In the genomic region with DNA sequence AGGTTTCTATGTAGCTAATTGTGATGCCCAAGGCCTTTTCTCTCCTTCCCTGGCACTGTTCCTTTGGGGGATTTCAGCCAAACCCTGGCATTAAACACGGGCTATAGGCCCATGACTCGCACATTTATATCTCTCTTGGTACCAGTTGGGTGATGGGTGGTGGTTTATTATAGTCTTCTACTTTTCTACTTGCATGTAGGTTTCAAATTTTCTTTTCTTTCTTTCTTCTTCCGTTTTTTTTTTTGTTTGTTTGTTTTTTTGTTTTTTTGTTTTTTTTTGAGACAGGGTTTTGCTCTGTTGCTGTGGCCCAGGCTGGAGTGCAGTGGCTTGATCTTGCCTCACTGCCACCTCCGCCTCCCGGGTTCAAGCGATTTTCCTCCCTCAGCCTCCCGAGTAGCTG, we compare ENCODE assay signal across 8 cellular contexts. TPM values are rescaled to one million over a fixed set of nuclear protein-coding genes. Genes with fewer than 3 reads are reported as not detected.
DNase-seq lines count a peak whose midpoint lies in the region; ATAC-seq and TF ChIP-seq lines count a peak whose summit lies in the region.

No MANE protein-coding gene starts in this region.

- CTCF ChIA-PET in HCT116 (lab: Charles Lee): no interaction called here

- no peak for ATAC-seq in HCT116
- ATAC-seq in foreskin keratinocyte: no peak
- ATAC-seq in HG02938 (IDR thresholded peaks at IDR 0.05; ENCODE audit: unreplicated experiment): no peak

- no TSS peak for BruUV-seq in HCT116 (replicated peaks; lab: Mats Ljungman, UMichigan)

- no peak overlapping the region for H2AFZ ChIP-seq in HCT116 (ENCODE audit: low read depth, low read length, poor library complexity, severe bottlenecking)

- H3K27ac ChIP-seq in HCT116 (ENCODE audit: low read depth, low read length) (no peak overlapping the region), WERI-Rb-1 (no peak overlapping the region; the same call in 1 of the 2 replicates), foreskin keratinocyte (peak overlapping the region; percentile 84), spleen (peak overlapping the region; percentile 92 to 97 (median 95))

- RAD21 ChIA-PET in HCT116 (lab: Charles Lee; ENCODE audit: low non-redundant PET in 1 of 2, low total read pairs in 2 of 2, uncharacterized antibody in 2 of 2, unreplicated experiment in 2 of 2): no interaction called here

- no peak for TF ChIP-seq RAD21 in HCT116 (IDR thresholded peaks at IDR 0.05; ENCODE audit: low read depth)

- no peaks in the 10 kb centered on the region for H3K9me3 ChIP-seq in HCT116 (ENCODE audit: control insufficient read depth in 1 of 2, insufficient read depth in 1 of 2, low read depth in 1 of 2, low read length in 2 of 2)
- no peaks in the 10 kb centered on the region for H3K9me3 ChIP-seq in WERI-Rb-1 (ENCODE audit: severe bottlenecking)
- no peaks in the 10 kb centered on the region for H3K9me3 ChIP-seq in spleen

- TF ChIP-seq POLR2A in HCT116 (IDR thresholded peaks at IDR 0.05; ENCODE audit: borderline replicate concordance, extremely low read depth, insufficient read depth, insufficient read length): no peak
- no peak for TF ChIP-seq POLR2A in spleen (IDR thresholded peaks at IDR 0.05)

- H3K4me1 ChIP-seq in HCT116 (ENCODE audit: control insufficient read depth in 1 of 2, insufficient read depth in 2 of 2, low read length in 2 of 2) (peaks cover 15 to 34% of the 10 kb centered on the region in 2 experiments), foreskin keratinocyte (peaks cover 4% of the 10 kb centered on the region), spleen (peaks cover 24 to 96% (median 63%) of the 10 kb centered on the region in 6 donors)

- H3K27me3 ChIP-seq in HCT116 (ENCODE audit: insufficient read depth, low read length) (no peaks in the 10 kb centered on the region), WERI-Rb-1 (ENCODE audit: insufficient read depth, low read depth, severe bottlenecking) (no peaks in the 10 kb centered on the region), foreskin keratinocyte (no peaks in the 10 kb centered on the region), spleen (replicated peaks in 1 of 7) (no peaks in the 10 kb centered on the region)

- H3K4me3 ChIP-seq in HCT116 (replicated peaks in 1 of 2; ENCODE audit: low read depth in 1 of 2, low read length in 2 of 2) (peak overlapping the region; percentile 79 to 85), WERI-Rb-1 (ENCODE audit: low read depth, low read length) (peak overlapping the region; percentile 84), spleen (peak overlapping the region in 7 of 8 donors; percentile 63 to 95 (median 80))

- H3K79me2 ChIP-seq in HCT116 (ENCODE audit: insufficient read depth, low read length): no peaks in the 10 kb centered on the region

- POLR2A ChIA-PET in HCT116 (lab: Charles Lee): interaction anchor here (2.2 kb wide), 1 partner anchor 58 kb away, joined by 6 read pairs; a partner anchor contains a TSS

- 69 to 78% (median 73%) methylated on average over 7 of the region's 7 CpGs for WGBS in spleen, 5 donors

- H3K4me2 ChIP-seq in HCT116 (ENCODE audit: low read length): peak overlapping the region; percentile 76

- H4K20me1 ChIP-seq in HCT116 (ENCODE audit: insufficient read depth): 0 out of 2 replicates have a peak, but pooled peaks cover 4% of the 10 kb centered on the region

- H3K9me2 ChIP-seq in HCT116 (ENCODE audit: insufficient read depth): no peaks in the 10 kb centered on the region

- H3K36me3 ChIP-seq in HCT116 (ENCODE audit: control insufficient read depth in 1 of 2, insufficient read depth in 2 of 2, low read length in 2 of 2): no peaks in the 10 kb centered on the region; a peak in 1 of 4 replicates
- H3K36me3 ChIP-seq in WERI-Rb-1: peaks cover 15% of the 10 kb centered on the region
- peaks cover 0 to 73% (median 34%) of the 10 kb centered on the region in 6 donors for H3K36me3 ChIP-seq in spleen

- no peak for TF ChIP-seq CTCF in HCT116 (IDR thresholded peaks at IDR 0.05 in 2 of 3, conservative IDR thresholded peaks at IDR 0.05 in 1 of 3; ENCODE audit: borderline replicate concordance in 1 of 3, insufficient read depth in 1 of 3, low read depth in 2 of 3, low read length in 2 of 3)
- TF ChIP-seq CTCF in WERI-Rb-1 (IDR thresholded peaks at IDR 0.05; ENCODE audit: low read depth, low read length): no peak
- no peak for TF ChIP-seq CTCF in foreskin keratinocyte (conservative IDR thresholded peaks at IDR 0.05)
- no peak for TF ChIP-seq CTCF in spleen (IDR thresholded peaks at IDR 0.05 in 8 of 11, conservative IDR thresholded peaks at IDR 0.05 in 3 of 11)

- peak overlapping the region; percentile 67; the same call in 1 of the 2 replicates for H3K9ac ChIP-seq in HCT116 (ENCODE audit: low read length)

- DNase-seq in HCT116 (ENCODE audit: low read depth, low spot score): no peak
- DNase-seq in WERI-Rb-1: no peak
- DNase-seq in foreskin keratinocyte: no peak
- no peak for DNase-seq in spleen
- DNase-seq in CD1c-positive myeloid dendritic cell (ENCODE audit: extremely low spot score): no peak
- no peak for DNase-seq in stimulated activated naive CD4-positive, alpha-beta T cell treated with Interleukin-2 at 50 U/mL for 16 hours (lab: John Stamatoyannopoulos, UW)
- DNase-seq in posterior vena cava (ENCODE audit: low spot score): no peak

- intact Hi-C loops in HCT116 (cut with micrococcal nuclease): no loop called here
- intact Hi-C loops in spleen (cut with DNase I; ENCODE audit: low total_unique reads): no loop called here
- intact Hi-C loops in posterior vena cava (cut with DNase I): no loop called here

TF ChIP-seq in HCT116, 20 proteins besides CTCF, POLR2A, EP300 and RAD21:
- TF ChIP-seq JUND (IDR thresholded peaks at IDR 0.05) (no peak), POLR2AphosphoS5 (IDR thresholded peaks at IDR 0.05; ENCODE audit: low read depth, low read length) (no peak), CBX3 (IDR thresholded peaks at IDR 0.05; ENCODE audit: low read depth) (no peak)

RNA-seq across cellular contexts. Expression of a gene that starts 1.1 kb away (rescaled TPM):
- 13.7 TPM for total RNA-seq in HCT116 (2021; ENCODE audit: unreplicated experiment)
- 18.5 and 24.2 TPM in 2 replicates for polyA plus RNA-seq in HCT116 (2012)
- 26.0 and 26.6 TPM in 2 replicates for total RNA-seq in foreskin keratinocyte
- polyA plus RNA-seq in foreskin keratinocyte: 20.8 and 23.3 TPM in 2 replicates
- total RNA-seq in spleen: 10 to 100 TPM; 44.1 to 89.7 (median 60.7) TPM
- 10 to 100 TPM; 25.4 to 29.6 (median 29.3) TPM for polyA plus RNA-seq in spleen
- total RNA-seq in posterior vena cava: 10 to 100 TPM; 19.8 to 22.4 TPM

RNA-seq across cellular contexts. Expression of a gene that starts 37.5 kb away (rescaled TPM):
- total RNA-seq in HCT116 (2021; ENCODE audit: unreplicated experiment) (12.3 TPM), foreskin keratinocyte (8.4 and 10.9 TPM in 2 replicates), spleen (100 to 1,000 TPM in 2 of 7 donors, 10 to 100 TPM in 5; 54.7 to 124 (median 86.8) TPM), posterior vena cava (10 to 100 TPM; 26.7 to 31.3 TPM)
- 7.6 and 9.1 TPM in 2 replicates for polyA plus RNA-seq in HCT116 (2012)
- polyA plus RNA-seq in foreskin keratinocyte (11.3 and 11.8 TPM in 2 replicates), spleen (10 to 100 TPM; 20.4 to 22.3 (median 22.0) TPM)

RNA-seq across cellular contexts. Expression of a gene that starts 57.5 kb away (rescaled TPM):
- 20.5 TPM for total RNA-seq in HCT116 (2021; ENCODE audit: unreplicated experiment)
- 6.4 and 7.3 TPM in 2 replicates for polyA plus RNA-seq in HCT116 (2012)
- total RNA-seq in foreskin keratinocyte: 17.8 and 18.6 TPM in 2 replicates
- polyA plus RNA-seq in foreskin keratinocyte: 8.3 and 8.4 TPM in 2 replicates
- total RNA-seq in spleen: 10 to 100 TPM; 53.2 to 86.1 (median 75.6) TPM
- 10 to 100 TPM in 2 of 3 donors, 1 to 10 TPM in 1; 9.2 to 12.8 (median 10.1) TPM for polyA plus RNA-seq in spleen
- 10 to 100 TPM; 38.5 to 46.2 TPM for total RNA-seq in posterior vena cava

Comparison
In these comparisons a context has a peak if more than half of its experiments do, and no peak if none do; other contexts are left out.
1. H3K27ac ChIP-seq: peak in foreskin keratinocyte (single experiment) and spleen (8 of 8); none in HCT116 (single experiment) and WERI-Rb-1 (single experiment).
2. Peak in every context shown above with its lines, with median percentiles within 50 percentile points of each other: H3K4me3 ChIP-seq.